Comparison of ENCODE assay signal across 26 cellular contexts in the genomic region with DNA sequence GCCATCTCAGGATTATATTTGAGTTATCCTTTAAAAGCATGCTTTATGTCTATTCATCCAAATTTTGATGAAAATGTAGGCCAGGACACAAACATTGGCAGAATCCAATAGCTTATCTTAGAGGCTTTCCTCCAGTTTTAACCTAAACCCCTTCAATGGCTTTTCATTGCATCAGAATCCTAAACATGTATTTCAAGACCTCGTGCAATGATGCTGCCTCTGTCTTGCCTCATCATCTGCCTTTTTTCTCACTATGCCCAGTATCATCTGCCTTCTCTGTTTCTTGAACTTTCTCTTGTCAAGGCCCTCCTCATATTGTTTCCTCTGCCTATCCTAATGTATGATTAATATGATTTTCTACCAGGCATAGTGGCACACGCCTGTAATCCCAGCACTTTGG.
"Had no signal": no experiment of that assay in that cellular context is flagged by ENCODE, and none has a peak within 500 bp of the region (broad histone marks: within the 10 kb centered on the region; RNA-seq: fewer than 3 reads in every experiment).

No MANE protein-coding gene starts in this region.

- H3K4me3 ChIP-seq: esophagus squamous epithelium, gastroesophageal sphincter had no signal

- DNase-seq: activated CD4-positive, alpha-beta memory T cell treated with anti-CD3 and anti-CD28 coated beads, Interleukin-2, amount 10 ng/mL, durations not matched to agents 7 days and 5 days; activated CD4-positive, alpha-beta T cell treated with anti-CD3 and anti-CD28 coated beads for 1 hour; activated CD4-positive, alpha-beta T cell treated with anti-CD3 and anti-CD28 coated beads for 4 hours; activated CD4-positive, alpha-beta T cell treated with anti-CD3 and anti-CD28 coated beads, Interleukin-2, amount 10 ng/mL, durations not matched to agents 7 days and 5 days; activated CD4-positive, alpha-beta T cell treated with anti-CD3 and anti-CD28 coated beads, Interleukin-2, amount 50 U/mL, for 4 hours; activated CD8-positive, alpha-beta memory T cell treated with anti-CD3 and anti-CD28 coated beads, Interleukin-2, amount 50 U/mL, for 48 hours; activated gamma-delta T cell treated with Interleukin-2 at 50 U/mL for 16 hours; activated naive CD4-positive, alpha-beta T cell treated with anti-CD3 and anti-CD28 coated beads, Interleukin-2, amount 50 U/mL, for 16 hours; activated naive CD4-positive, alpha-beta T cell treated with Interleukin-2 at 50 U/mL for 16 hours; activated T-cell treated with anti-CD3 and anti-CD28 coated beads for 4 hours; activated T-cell treated with anti-CD3 and anti-CD28 coated beads, Interleukin-2, amount 50 U/mL, for 24 hours; activated T-cell treated with anti-CD3 and anti-CD28 coated beads, Interleukin-2, amount 50 U/mL, for 72 hours; amniotic stem cell; anterior cingulate cortex; brain microvascular endothelial cell; cortex of kidney; effector CD8-positive, alpha-beta T cell; esophagus squamous epithelium; foreskin melanocyte; head of caudate nucleus; hippocampal formation; T-helper 2 cell had no signal

- ATAC-seq: activated T-cell treated with anti-CD3 and anti-CD28 coated beads, Interleukin-2, amount 50 U/mL, for 72 hours; gastroesophageal sphincter; WTC11 had no signal

- H3K27ac ChIP-seq: brain microvascular endothelial cell, epithelial cell of prostate, esophagus squamous epithelium, gastroesophageal sphincter, VCaP had no signal

- H3K36me3 ChIP-seq: brain microvascular endothelial cell, esophagus squamous epithelium, gastroesophageal sphincter had no signal

- H3K27me3 ChIP-seq: brain microvascular endothelial cell, esophagus squamous epithelium, gastroesophageal sphincter had no signal

- H3K9me3 ChIP-seq: esophagus squamous epithelium, gastroesophageal sphincter had no signal
